ENCODE assay signal across 25 cellular contexts in the genomic region with DNA sequence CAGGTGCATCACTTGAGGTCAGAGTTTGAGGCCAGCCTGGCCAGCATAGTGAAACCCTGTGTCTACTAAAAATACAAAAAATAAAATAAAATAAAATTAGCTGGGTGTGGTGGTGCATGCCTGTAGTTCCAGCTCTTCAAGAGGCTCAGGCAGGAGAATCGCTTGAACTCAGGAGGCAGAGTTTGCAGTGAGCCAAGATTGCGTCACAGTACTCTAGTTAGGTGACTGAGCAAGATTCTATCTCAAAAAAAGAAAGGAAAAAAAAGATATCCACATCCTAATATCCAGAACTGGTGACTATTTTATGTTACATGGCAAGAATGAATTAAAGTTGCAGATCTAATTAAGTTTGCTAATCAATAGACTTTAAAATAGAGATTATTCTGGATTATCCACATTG. TPM values are rescaled to one million over a fixed set of nuclear protein-coding genes. Genes with fewer than 3 reads are reported as not detected.
"Had no signal": no experiment of that assay in that cellular context is flagged by ENCODE, and none has a peak within 500 bp of the region (broad histone marks: within the 10 kb centered on the region; RNA-seq: fewer than 3 reads in every experiment).

No MANE protein-coding gene starts in this region.

- ATAC-seq: Right ventricle myocardium inferior had no signal

- H2AFZ ChIP-seq: PC-9 had no signal

- H3K4me3 ChIP-seq: MG63, PC-9, Peyer's patch, SJSA1 had no signal

- H3K36me3 ChIP-seq: MG63, Peyer's patch, SJSA1 had no signal

- H3K4me2 ChIP-seq: PC-9, SK-N-SH had no signal

- H3K4me1 ChIP-seq: Peyer's patch, SJSA1 had no signal

- H3K27ac ChIP-seq: PC-9, Peyer's patch, SJSA1 had no signal

- H3K9me3 ChIP-seq: MG63, Peyer's patch, SJSA1, SK-N-SH had no signal

- H3K27me3 ChIP-seq: MG63, Peyer's patch, SJSA1 had no signal

- DNase-seq: Karpas-422; KG1; MG63; NCI-H1092; NCI-H1417 treated with DMSO at 0.1 percent for 48 hours; NCI-H146; NCI-H1694 treated with DMSO at 0.1 percent for 48 hours; NCI-H1930; NCI-H2081 treated with DMSO at 0.1 percent for 48 hours; NCI-H2171; NCI-H226; NCI-H510A; NCI-H524 treated with DMSO at 0.1 percent for 48 hours; NCI-H774; NK-92 treated with Interleukin-12 subunit alpha and Interleukin-12 subunit beta, amount 100 ng/mL, for 24 hours; PC-9; Peyer's patch; SHP77 treated with DMSO at 0.1 percent for 48 hours; SW 1271 had no signal

- H3K9ac ChIP-seq: SK-N-SH had no signal

RNA-seq across cellular contexts. Expression of a gene that starts 32.5 kb away (rescaled TPM):
- total RNA-seq: HT1080, OCI-LY7, PC-9, RPMI7951, SJSA1 had no signal
- polyA plus RNA-seq: SK-N-SH had no signal
